In the genomic region with DNA sequence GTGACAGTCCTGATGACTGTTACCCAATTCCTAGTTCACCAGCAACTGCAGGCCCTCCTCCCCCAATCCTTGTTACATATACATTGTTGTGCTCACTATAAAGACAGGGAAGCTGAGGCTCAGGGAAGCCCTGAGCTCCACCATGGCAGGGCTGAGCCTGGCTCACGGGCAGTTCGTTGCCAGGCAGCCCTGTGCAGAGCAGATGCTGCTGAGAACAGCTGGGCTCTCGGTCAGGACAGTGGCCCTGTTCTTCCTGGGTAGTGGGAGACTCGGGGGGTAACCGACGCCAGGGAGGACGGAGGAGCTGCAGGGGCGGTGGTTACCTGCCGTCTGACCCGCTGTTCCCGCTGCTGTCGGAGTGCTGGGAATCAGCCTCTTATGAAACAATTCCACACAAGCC, we compare ENCODE assay signal across 10 cellular contexts.
"Had no signal": no experiment of that assay in that cellular context is flagged by ENCODE, and none has a peak within 500 bp of the region (broad histone marks: within the 10 kb centered on the region; RNA-seq: fewer than 3 reads in every experiment).

No MANE protein-coding gene starts in this region.

- H2AFZ ChIP-seq: hepatocyte had no signal

- H3K36me3 ChIP-seq: adrenal gland, suprapubic skin had no signal

- H3K27ac ChIP-seq: adrenal gland, hepatocyte, suprapubic skin had no signal

- H3K79me2 ChIP-seq: hepatocyte had no signal

- H3K27me3 ChIP-seq: adrenal gland, hepatocyte had no signal

- H3K4me2 ChIP-seq: hepatocyte, smooth muscle cell had no signal

- DNase-seq: activated CD4-positive, alpha-beta memory T cell treated with anti-CD3 and anti-CD28 coated beads for 36 hours; activated CD4-positive, alpha-beta T cell treated with anti-CD3 and anti-CD28 coated beads for 36 hours; activated effector memory CD4-positive, alpha-beta T cell treated with anti-CD3 and anti-CD28 coated beads, Interleukin-2, amount 50 U/mL, for 16 hours; activated T-cell treated with anti-CD3 and anti-CD28 coated beads, Interleukin-2, amount 50 U/mL, for 24 hours; adrenal gland; mesendoderm; T-helper 2 cell had no signal

- H3K9me3 ChIP-seq: adrenal gland, suprapubic skin had no signal

- H3K4me3 ChIP-seq: adrenal gland, hepatocyte, smooth muscle cell, suprapubic skin had no signal
